25 cellular contexts compared by ENCODE assay signal in the genomic region with DNA sequence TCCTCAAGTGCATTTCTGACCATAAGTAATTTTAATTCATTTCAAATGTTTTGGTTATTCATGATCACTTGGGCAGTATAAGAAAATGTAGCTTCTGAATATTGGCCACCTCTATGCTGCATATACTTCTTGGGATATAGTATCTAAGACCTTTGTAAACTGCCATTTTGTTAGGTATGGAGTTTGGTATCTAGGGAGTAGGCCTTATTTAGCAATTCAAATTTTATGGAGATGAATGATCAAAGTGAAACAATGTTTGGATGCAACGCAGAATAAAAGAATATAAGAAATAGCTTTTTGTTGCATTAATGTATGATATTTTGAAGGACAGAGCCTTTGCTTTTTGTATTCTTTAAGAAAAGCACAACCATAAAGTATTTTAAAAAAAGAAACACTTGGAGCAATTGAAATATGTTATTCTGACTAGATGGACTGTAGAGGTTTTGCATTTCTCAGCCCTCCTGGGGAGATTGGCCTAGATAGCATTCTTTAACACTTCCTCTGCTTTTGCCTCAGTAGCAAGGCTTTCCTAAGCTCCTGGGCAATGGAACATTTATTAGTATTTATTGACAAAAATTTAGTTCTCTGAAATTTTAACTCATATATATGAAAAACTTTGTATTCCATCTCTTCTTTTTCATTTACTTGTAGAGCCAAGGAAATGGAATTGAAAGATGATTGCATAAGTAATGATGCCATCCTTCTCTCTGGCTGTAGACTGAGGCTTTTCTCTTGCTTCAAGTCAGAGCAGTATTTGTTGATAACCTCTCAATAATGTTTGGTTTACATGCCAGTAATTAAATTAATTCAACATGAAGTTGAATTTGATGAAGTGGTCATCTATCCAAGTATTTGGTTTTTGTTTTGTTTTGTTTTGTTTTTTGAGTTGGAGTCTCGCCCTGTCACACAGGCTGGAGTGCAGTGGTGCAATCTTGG.
A peak's percentile ranks its signal among the peaks of the same experiment; 100 is the strongest.
DNase-seq lines count a peak whose midpoint lies in the region; TF ChIP-seq lines count a peak whose summit lies in the region.
"Had no signal": no experiment of that assay in that cellular context is flagged by ENCODE, and none has a peak within 500 bp of the region (broad histone marks: within the 10 kb centered on the region; RNA-seq: fewer than 3 reads in every experiment).

No MANE protein-coding gene starts in this region.

- in situ Hi-C loops in G401 (cut with HindIII; ENCODE audit: low sequenced_read_pairs), result no loop called here

- H3K9me3 Mint-ChIP-seq in chondrocyte (ENCODE audit: low read depth) (no peaks in the 10 kb centered on the region), endothelial cell (ENCODE audit: unreplicated experiment) (no peaks in the 10 kb centered on the region)
- H3K9me3 Mint-ChIP-seq: CD14-positive monocyte; immature natural killer cell; stimulated activated memory B cell treated with anti-CD40 and anti-IgM and Interleukin-4, amounts not matched to agents 10 μg/mL and 1 μg/mL and 100 μg/mL, for 72 hours had no signal

- H3K4me1 Mint-ChIP-seq in chondrocyte (ENCODE audit: low read depth) (peaks cover 24% of the 10 kb centered on the region), endothelial cell (ENCODE audit: unreplicated experiment) (no peaks in the 10 kb centered on the region)
- H3K4me1 Mint-ChIP-seq: CD14-positive monocyte; central memory CD8-positive, alpha-beta T cell; immature natural killer cell had no signal

- no peaks in the 10 kb centered on the region for H3K27me3 Mint-ChIP-seq in chondrocyte (ENCODE audit: low read depth)
- H3K27me3 Mint-ChIP-seq in endothelial cell (ENCODE audit: unreplicated experiment), result no peaks in the 10 kb centered on the region
- H3K27me3 Mint-ChIP-seq: central memory CD8-positive, alpha-beta T cell; stimulated activated memory B cell treated with anti-CD40 and anti-IgM and Interleukin-4, amounts not matched to agents 10 μg/mL and 1 μg/mL and 100 μg/mL, for 72 hours had no signal

- DNase-seq in G401 (ENCODE audit: low spot score) (peak; percentile 10), NCI-H526 treated with DMSO at 0.1 percent for 48 hours (lab: John Stamatoyannopoulos, UW) (peak; percentile 61), chondrocyte (ENCODE audit: low spot score) (no peak), iris pigment epithelial cell (ENCODE audit: low read depth) (peak; percentile 37), NCI-H2171 treated with DMSO at 0.1 percent for 48 hours (lab: John Stamatoyannopoulos, UW) (no peak), endothelial cell (ENCODE audit: low spot score) (no peak)
- no peak for DNase-seq in activated CD8-positive, alpha-beta memory T cell treated with anti-CD3 and anti-CD28 coated beads, Interleukin-2, amount 50 U/mL, for 4 hours
- DNase-seq: activated CD4-positive, alpha-beta T cell treated with anti-CD3 and anti-CD28 coated beads, Interleukin-2, amount 50 U/mL, for 48 hours; activated CD4-positive, CD25-positive, alpha-beta regulatory T cell; activated naive CD4-positive, alpha-beta T cell treated with anti-CD3 and anti-CD28 coated beads, Interleukin-2, amount 50 U/mL, for 16 hours; foreskin fibroblast; heart left ventricle; immature natural killer cell; NCI-H1092 treated with DMSO at 0.1 percent for 48 hours; NCI-H187 treated with DMSO at 0.1 percent for 48 hours; Peyer's patch; SHP77 treated with DMSO at 0.1 percent for 48 hours; sigmoid colon; stimulated activated CD4-positive, alpha-beta T cell treated with anti-CD3 and anti-CD28 coated beads, Interleukin-4, amount 100 ng/mL, for 4 hours; substantia nigra; SW 1271; upper lobe of left lung had no signal

- TF ChIP-seq CTCF in chondrocyte (IDR thresholded peaks at IDR 0.05) (no peak), endothelial cell (IDR thresholded peaks at IDR 0.05; ENCODE audit: unreplicated experiment) (no peak)

- no peak overlapping the region for H3K4me3 Mint-ChIP-seq in chondrocyte (ENCODE audit: unreplicated experiment)
- no peak overlapping the region for H3K4me3 Mint-ChIP-seq in endothelial cell (ENCODE audit: unreplicated experiment)
- H3K4me3 Mint-ChIP-seq: CD14-positive monocyte; central memory CD8-positive, alpha-beta T cell; immature natural killer cell; stimulated activated memory B cell treated with anti-CD40 and anti-IgM and Interleukin-4, amounts not matched to agents 10 μg/mL and 1 μg/mL and 100 μg/mL, for 72 hours had no signal

- H3K36me3 Mint-ChIP-seq in chondrocyte (ENCODE audit: low read depth) (peaks cover 9% of the 10 kb centered on the region), endothelial cell (ENCODE audit: low read depth, unreplicated experiment) (peaks cover 10% of the 10 kb centered on the region)

- peak overlapping the region; percentile 81 for H3K27ac Mint-ChIP-seq in chondrocyte (ENCODE audit: unreplicated experiment)
- no peak overlapping the region for H3K27ac Mint-ChIP-seq in endothelial cell (ENCODE audit: unreplicated experiment)
- H3K27ac Mint-ChIP-seq: CD14-positive monocyte, immature natural killer cell had no signal

Comparison
In these comparisons a context has a peak if more than half of its experiments do, and no peak if none do; other contexts are left out.
1. DNase-seq: peak in G401 (single experiment), NCI-H526 treated with DMSO at 0.1 percent for 48 hours (single experiment) and iris pigment epithelial cell (single experiment); none in chondrocyte (single experiment), NCI-H2171 treated with DMSO at 0.1 percent for 48 hours (single experiment), endothelial cell (single experiment) and activated CD8-positive, alpha-beta memory T cell treated with anti-CD3 and anti-CD28 coated beads, Interleukin-2, amount 50 U/mL, for 4 hours (single experiment).